Comparison of ENCODE assay signal across 3 cellular contexts in genomic region chr6:80158478-80158989, GRCh38.
A peak's percentile ranks its signal among the peaks of the same experiment; 100 is the strongest.
TF ChIP-seq lines count a peak whose summit lies in the region.

No MANE protein-coding gene starts in this region.

TF ChIP-seq in liver, 16 proteins besides CTCF, POLR2A, EP300 and RAD21:
- TF ChIP-seq HNF4A (conservative IDR thresholded peaks at IDR 0.05) (peak in 1 of 2 donors; percentile 45), HNF4G (IDR thresholded peaks at IDR 0.05) (peak; percentile 15), ATF3 (IDR thresholded peaks at IDR 0.05) (no peak), SP1 (IDR thresholded peaks at IDR 0.05) (no peak), NR2F2 (IDR thresholded peaks at IDR 0.05) (no peak), TAF1 (conservative IDR thresholded peaks at IDR 0.05) (no peak), ZBTB33 (IDR thresholded peaks at IDR 0.05) (no peak), FOXA1 (IDR thresholded peaks at IDR 0.05) (no peak), MAX (IDR thresholded peaks at IDR 0.05) (no peak), YY1 (IDR thresholded peaks at IDR 0.05) (no peak), RXRA (IDR thresholded peaks at IDR 0.05) (peak in 1 of 2 donors; percentile 19), FOXA2 (IDR thresholded peaks at IDR 0.05) (no peak), JUND (IDR thresholded peaks at IDR 0.05) (no peak), REST (IDR thresholded peaks at IDR 0.05) (no peak), GABPA (IDR thresholded peaks at IDR 0.05 in 1 of 2, conservative IDR thresholded peaks at IDR 0.05 in 1 of 2) (no peak), EGR1 (IDR thresholded peaks at IDR 0.05; ENCODE audit: low read depth in 2 of 2) (no peak)
TF ChIP-seq in liver: peak in this region for 3.

TF ChIP-seq in HepG2, 621 proteins besides CTCF, POLR2A, EP300 and RAD21:
- TF ChIP-seq SIX1 (CRISPR knock-in tag; IDR thresholded peaks at IDR 0.05; ENCODE audit: borderline replicate concordance) (no peak), ZNF761 (CRISPR knock-in tag; conservative IDR thresholded peaks at IDR 0.05) (no peak), NRL (CRISPR knock-in tag; IDR thresholded peaks at IDR 0.05; ENCODE audit: borderline replicate concordance) (no peak), ZSCAN31 (CRISPR knock-in tag; IDR thresholded peaks at IDR 0.05; ENCODE audit: low read depth) (no peak), ZNF569 (CRISPR knock-in tag; IDR thresholded peaks at IDR 0.05; ENCODE audit: borderline replicate concordance) (no peak), TRIM24 (CRISPR knock-in tag; IDR thresholded peaks at IDR 0.05) (no peak), SNAPC5 (CRISPR knock-in tag; IDR thresholded peaks at IDR 0.05; ENCODE audit: borderline replicate concordance) (no peak), PAXIP1 (CRISPR knock-in tag; conservative IDR thresholded peaks at IDR 0.05) (no peak), ZBTB34 (CRISPR knock-in tag; IDR thresholded peaks at IDR 0.05) (no peak), ZNF44 (CRISPR knock-in tag; IDR thresholded peaks at IDR 0.05) (no peak), ZNF597 (CRISPR knock-in tag; IDR thresholded peaks at IDR 0.05) (no peak)

TF ChIP-seq in GM12878, 131 proteins besides CTCF, POLR2A, EP300 and RAD21:
- no peak for TF ChIP-seq SUZ12 (IDR thresholded peaks at IDR 0.05; ENCODE audit: unreplicated experiment)
- no peak for TF ChIP-seq NR2C1 (IDR thresholded peaks at IDR 0.05)
- TF ChIP-seq TAF1 (IDR thresholded peaks at IDR 0.05; ENCODE audit: borderline replicate concordance, low read depth, low read length): no peak
- TF ChIP-seq RAD51 (IDR thresholded peaks at IDR 0.05): no peak
- no peak for TF ChIP-seq NKRF (conservative IDR thresholded peaks at IDR 0.05)
- no peak for TF ChIP-seq CREM (IDR thresholded peaks at IDR 0.05; ENCODE audit: low read depth)
- no peak for TF ChIP-seq CHD1 (IDR thresholded peaks at IDR 0.05; ENCODE audit: low read depth, low read length)
- TF ChIP-seq SMAD1 (IDR thresholded peaks at IDR 0.05; ENCODE audit: low read depth, partially characterized antibody): no peak
- no peak for TF ChIP-seq CREB1 (IDR thresholded peaks at IDR 0.05; ENCODE audit: low read depth)
- TF ChIP-seq POLR2AphosphoS2 (IDR thresholded peaks at IDR 0.05; ENCODE audit: low read depth, low read length): no peak
- no peak for TF ChIP-seq ATF3 (IDR thresholded peaks at IDR 0.05; ENCODE audit: borderline replicate concordance, extremely low read depth, low read depth, low read length)
- TF ChIP-seq PML (IDR thresholded peaks at IDR 0.05; ENCODE audit: low read length): no peak
- TF ChIP-seq E2F4 (IDR thresholded peaks at IDR 0.05; ENCODE audit: low read depth, low read length): no peak
- TF ChIP-seq IRF3 (IDR thresholded peaks at IDR 0.05): no peak
- TF ChIP-seq SPI1 (IDR thresholded peaks at IDR 0.05; ENCODE audit: borderline replicate concordance, insufficient read depth, low read depth, low read length): no peak
- no peak for TF ChIP-seq NRF1 (conservative IDR thresholded peaks at IDR 0.05; ENCODE audit: low read depth, low read length)
- no peak for TF ChIP-seq MYC (IDR thresholded peaks at IDR 0.05; ENCODE audit: insufficient read depth, insufficient read length, insufficient replicate concordance, low read length, severe bottlenecking)
- TF ChIP-seq CEBPB (IDR thresholded peaks at IDR 0.05; ENCODE audit: borderline replicate concordance in 1 of 2, low read depth in 2 of 2, low read length in 2 of 2): no peak
